Comparison of ENCODE assay signal across 12 cellular contexts in genomic region chr7:134899729-134900128, GRCh38.
DNase-seq lines count a peak whose midpoint lies in the region; ATAC-seq and TF ChIP-seq lines count a peak whose summit lies in the region.
"Had no signal": no experiment of that assay in that cellular context is flagged by ENCODE, and none has a peak within 500 bp of the region (broad histone marks: within the 10 kb centered on the region; RNA-seq: fewer than 3 reads in every experiment).

No MANE protein-coding gene starts in this region.

- H3K27me3 ChIP-seq in PC-9 (ENCODE audit: insufficient read depth, low read depth) (no peaks in the 10 kb centered on the region), esophagus muscularis mucosa (no peaks in the 10 kb centered on the region), trophoblast cell (ENCODE audit: insufficient read depth, low read length) (no peaks in the 10 kb centered on the region)

- no peak overlapping the region for H4K12ac ChIP-seq in trophoblast cell (ENCODE audit: low read depth, low read length)

- no peak for TF ChIP-seq CTCF in PC-9 (conservative IDR thresholded peaks at IDR 0.05)
- no peak for TF ChIP-seq CTCF in esophagus muscularis mucosa (IDR thresholded peaks at IDR 0.05)

- H4K91ac ChIP-seq in trophoblast cell (ENCODE audit: low read depth, low read length): peak overlapping the region; percentile 71

- H3K18ac ChIP-seq in trophoblast cell (ENCODE audit: low read length): no peak overlapping the region

- peak overlapping the region; percentile 74 for H3K14ac ChIP-seq in trophoblast cell (ENCODE audit: low read length)

- no peaks in the 10 kb centered on the region for H3K79me2 ChIP-seq in PC-9 (ENCODE audit: low read depth)
- H3K79me2 ChIP-seq in trophoblast cell (ENCODE audit: control insufficient read depth, insufficient read depth, low read length, poor library complexity): peaks cover 11% of the 10 kb centered on the region

- TF ChIP-seq POLR2A in esophagus muscularis mucosa (IDR thresholded peaks at IDR 0.05; ENCODE audit: low read depth): no peak

- no peak overlapping the region for H2AK5ac ChIP-seq in trophoblast cell (ENCODE audit: low read length)

- H3K9me3 ChIP-seq in PC-9 (ENCODE audit: insufficient read depth, low read depth) (peaks cover 21% of the 10 kb centered on the region; the same call in 1 of the 2 replicates), esophagus muscularis mucosa (peaks cover 0 to 12% (median 9%) of the 10 kb centered on the region in 4 donors), trophoblast cell (ENCODE audit: insufficient read depth, low read depth, low read length) (peaks cover 6% of the 10 kb centered on the region)
- H3K9me3 ChIP-seq: psoas muscle had no signal

- no peak overlapping the region for H3K23ac ChIP-seq in trophoblast cell (ENCODE audit: low read length)

- no peak overlapping the region for H3K4ac ChIP-seq in trophoblast cell (ENCODE audit: low read depth, low read length)

- no peaks in the 10 kb centered on the region for H4K20me1 ChIP-seq in PC-9 (ENCODE audit: insufficient read depth)

- 42% methylated on average over 3 of the region's 3 CpGs for WGBS in esophagus muscularis mucosa
- WGBS in trophoblast cell (ENCODE audit: extremely low coverage, insufficient coverage, insufficient read length): no CpG with 5 or more reads among the region's 3 CpGs

- H4K8ac ChIP-seq in trophoblast cell (ENCODE audit: low read depth, low read length): peak overlapping the region; percentile 64

- POLR2A ChIA-PET in PC-9 (lab: Charles Lee; ENCODE audit: unreplicated experiment): interaction anchor here (0.6 kb wide), 1 partner anchor 20 kb away, joined by 8 read pairs; no protein-coding TSS in a partner anchor

- H3K36me3 ChIP-seq in PC-9 (ENCODE audit: low read depth): no peaks in the 10 kb centered on the region
- peaks cover 0 to 14% (median 9%) of the 10 kb centered on the region in 4 donors for H3K36me3 ChIP-seq in esophagus muscularis mucosa
- H3K36me3 ChIP-seq in trophoblast cell (ENCODE audit: control insufficient read depth in 1 of 2, insufficient read depth in 2 of 2, low read length in 2 of 2): peaks cover 13 to 24% of the 10 kb centered on the region in 2 experiments

- DNase-seq in EL: peak; percentile 62
- DNase-seq in PC-9: peak; percentile 50 to 68
- DNase-seq in esophagus muscularis mucosa (ENCODE audit: extremely low spot score): peak; percentile 57
- DNase-seq in trophoblast cell: peak; percentile 71 to 85
- no peak for DNase-seq in NK-92 (lab: John Stamatoyannopoulos, UW; ENCODE audit: unreplicated experiment)
- DNase-seq in C1 segment of cervical spinal cord (lab: John Stamatoyannopoulos, UW): no peak
- DNase-seq: CD8-positive, alpha-beta T cell; left cardiac atrium; NCI-H2227 treated with DMSO at 0.1 percent for 48 hours; psoas muscle had no signal

- H3K4me1 ChIP-seq in PC-9 (replicated peaks; ENCODE audit: insufficient read depth) (peaks cover 10% of the 10 kb centered on the region), esophagus muscularis mucosa (peaks cover 64 to 79% (median 75%) of the 10 kb centered on the region in 4 donors), trophoblast cell (ENCODE audit: control insufficient read depth in 1 of 2, insufficient read depth in 2 of 2, low read length in 2 of 2) (peaks cover 18 to 23% of the 10 kb centered on the region in 2 experiments)
- H3K4me1 ChIP-seq: psoas muscle had no signal

- H3K79me1 ChIP-seq in trophoblast cell (ENCODE audit: low read length): peaks cover 14% of the 10 kb centered on the region

- no peak overlapping the region for H2BK12ac ChIP-seq in trophoblast cell (ENCODE audit: low read length)

- peak overlapping the region; percentile 70 for H2BK5ac ChIP-seq in trophoblast cell (ENCODE audit: low read depth, low read length, poor library complexity)

- no peak for TF ChIP-seq EP300 in esophagus muscularis mucosa (IDR thresholded peaks at IDR 0.05)

- no TSS peak for BruUV-seq in PC-9 (replicated peaks; lab: Mats Ljungman, UMichigan)

- CTCF ChIA-PET in PC-9 (lab: Charles Lee): no interaction called here

- no peaks in the 10 kb centered on the region for H3K9me2 ChIP-seq in PC-9 (ENCODE audit: insufficient read depth)

- intact Hi-C loops in PC-9 (cut with micrococcal nuclease; ENCODE audit: unreplicated experiment) (no loop called here), esophagus muscularis mucosa (cut with DNase I) (no loop called here)

- no peaks in the 10 kb centered on the region for H3F3A ChIP-seq in PC-9 (ENCODE audit: insufficient read depth, low read depth)

- no peak overlapping the region for H2AFZ ChIP-seq in PC-9
- no peak overlapping the region for H2AFZ ChIP-seq in trophoblast cell (ENCODE audit: insufficient read depth, low read length, poor library complexity)

- peak overlapping the region; percentile 3; the same call in 1 of the 2 replicates for H3K4me2 ChIP-seq in PC-9
- no peak overlapping the region for H3K4me2 ChIP-seq in trophoblast cell (ENCODE audit: low read length)

- H3K4me3 ChIP-seq in PC-9 (no peak overlapping the region), esophagus muscularis mucosa (no peak overlapping the region), trophoblast cell (ENCODE audit: low read depth, low read length) (no peak overlapping the region)
- H3K4me3 ChIP-seq: psoas muscle had no signal

- no peak overlapping the region for H3K27ac ChIP-seq in PC-9
- peak overlapping the region; percentile 62 to 89 (median 76) for H3K27ac ChIP-seq in esophagus muscularis mucosa (replicated peaks in 1 of 4)
- peak overlapping the region; percentile 91 for H3K27ac ChIP-seq in trophoblast cell (ENCODE audit: low read depth, low read length)
- H3K27ac ChIP-seq: psoas muscle had no signal

- H2BK120ac ChIP-seq in trophoblast cell (ENCODE audit: insufficient read depth, low read length, poor library complexity): peak overlapping the region; percentile 54

- no peak for ATAC-seq in HG03097 (IDR thresholded peaks at IDR 0.05; ENCODE audit: low FRiP score, unreplicated experiment)
- ATAC-seq in HG03432 (IDR thresholded peaks at IDR 0.05; ENCODE audit: unreplicated experiment): no peak
- ATAC-seq: CD8-positive, alpha-beta T cell; psoas muscle had no signal

- no peak overlapping the region for H3K9ac ChIP-seq in trophoblast cell (ENCODE audit: low read length)

Comparison
In these comparisons a context has a peak if more than half of its experiments do, and no peak if none do; other contexts are left out.
1. DNase-seq: peak in EL (single experiment), PC-9 (2 of 2), esophagus muscularis mucosa (single experiment) and trophoblast cell (2 of 2); none in NK-92 (single experiment) and C1 segment of cervical spinal cord (0 of 14).